9 cellular contexts compared by ENCODE assay signal in the genomic region with DNA sequence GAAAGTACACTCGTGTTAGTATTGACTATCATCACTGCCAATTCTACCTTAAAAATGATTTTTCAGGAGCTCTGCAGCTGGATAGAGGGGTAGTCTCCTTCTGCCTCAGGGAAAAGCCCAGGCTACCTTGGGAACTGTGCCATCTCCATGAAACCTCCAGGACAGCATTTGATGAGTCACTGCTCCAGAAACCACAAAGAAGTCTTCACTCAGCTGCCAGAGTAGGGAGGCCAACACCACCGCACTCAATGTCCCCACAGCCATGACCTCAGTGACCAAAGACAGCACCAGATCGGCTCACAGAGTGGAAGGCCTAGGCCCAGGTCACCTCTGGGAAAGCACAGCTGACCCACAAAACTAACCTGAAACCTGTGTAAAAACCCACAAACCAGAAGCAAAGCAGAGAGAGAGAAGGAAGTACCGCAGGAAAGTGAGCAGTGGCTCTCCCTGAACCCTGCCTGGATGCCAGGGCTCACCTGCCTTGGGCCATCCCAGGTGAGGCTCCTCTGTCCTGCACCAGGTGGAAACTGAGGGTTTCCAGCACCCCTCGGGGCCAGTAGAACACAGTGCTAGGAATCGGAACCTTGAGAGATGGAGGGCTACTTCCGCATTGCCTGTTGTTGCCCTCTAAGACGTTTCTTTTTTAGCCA. TPM values are rescaled to one million over a fixed set of nuclear protein-coding genes. Genes with fewer than 3 reads are reported as not detected.
DNase-seq lines count a peak whose midpoint lies in the region; ATAC-seq and TF ChIP-seq lines count a peak whose summit lies in the region.
"Had no signal": no experiment of that assay in that cellular context is flagged by ENCODE, and none has a peak within 500 bp of the region (broad histone marks: within the 10 kb centered on the region; RNA-seq: fewer than 3 reads in every experiment).

No MANE protein-coding gene starts in this region.

- peaks cover 5% of the 10 kb centered on the region for H3K4me1 ChIP-seq in prostate gland (replicated peaks)

- ATAC-seq in left lobe of liver (no peak), HG03139 (IDR thresholded peaks at IDR 0.05; ENCODE audit: unreplicated experiment) (no peak)

- H3K9me3 ChIP-seq in prostate gland = no peaks in the 10 kb centered on the region

- intact Hi-C loops in prostate gland (cut with DNase I) = no loop called here

- CTCF ChIA-PET in RWPE1 (lab: Yijun Ruan, JAX) = interaction anchor here (0.7 to 1.3 kb wide), 3 partner anchors 20 to 214 kb away, joined by 3 to 7 read pairs (median 3); no protein-coding TSS in a partner anchor

- in situ Hi-C loops in Caki2 (cut with HindIII; ENCODE audit: low pct_unique_long_range_greater_than_20kb, low sequenced_read_pairs) = no loop called here

- H3K4me3 ChIP-seq in fibroblast of pulmonary artery (replicated peaks; ENCODE audit: low read depth, low read length) (no peak overlapping the region), prostate gland (no peak overlapping the region)

- H3K27me3 ChIP-seq in prostate gland (replicated peaks; ENCODE audit: insufficient read depth) = no peaks in the 10 kb centered on the region

- TF ChIP-seq CTCF in RWPE1 (conservative IDR thresholded peaks at IDR 0.05; ENCODE audit: low read depth) = no peak
- no peak for TF ChIP-seq CTCF in fibroblast of pulmonary artery (IDR thresholded peaks at IDR 0.05; ENCODE audit: low read length, missing control alignments)
- TF ChIP-seq CTCF in prostate gland (IDR thresholded peaks at IDR 0.05) = no peak

- H3K36me3 ChIP-seq in prostate gland = no peaks in the 10 kb centered on the region

- DNase-seq in Caki2 (ENCODE audit: low read depth) = peak; percentile 71
- peak; percentile 63 for DNase-seq in RWPE1 (ENCODE audit: low spot score)
- DNase-seq in fibroblast of pulmonary artery (ENCODE audit: low read depth) = peak; percentile 87
- DNase-seq in prostate gland (ENCODE audit: low spot score) = no peak
- DNase-seq in left lobe of liver (ENCODE audit: low spot score) = no peak
- DNase-seq in activated T-cell treated with anti-CD3 and anti-CD28 coated beads, Interleukin-2, amount 50 U/mL, for 1 hour = no peak
- DNase-seq in RPMI8226 = no peak
- DNase-seq: stimulated activated CD4-positive, alpha-beta T cell treated with anti-CD3 and anti-CD28 coated beads, Interleukin-4, amount 100 ng/mL, for 1 hour had no signal

- WGBS in prostate gland = 69% methylated on average over 8 of the region's 8 CpGs

- no peak for TF ChIP-seq POLR2A in prostate gland (IDR thresholded peaks at IDR 0.05)

- POLR2A ChIA-PET in RWPE1 (lab: Yijun Ruan, JAX; ENCODE audit: low non-redundant PET) = no interaction called here

- H3K27ac ChIP-seq in RWPE1 = no peak overlapping the region
- peak overlapping the region; percentile 45 to 69 for H3K27ac ChIP-seq in prostate gland

RNA-seq across cellular contexts. Expression of a gene that starts 30.0 kb away (rescaled TPM):
- 8.8 and 15.2 TPM in 2 replicates for total RNA-seq in Caki2 (2014; rRNA removed; shearing (Covaris generic); ENCODE audit: low replicate concordance)
- total RNA-seq in prostate gland = 10 to 100 TPM in 1 of 2 donors, 1 to 10 TPM in 1; 8.2 to 16.3 TPM
- total RNA-seq in left lobe of liver = 2.0 TPM

Comparison
In these comparisons a context has a peak if more than half of its experiments do, and no peak if none do; other contexts are left out.
1. DNase-seq: peak in Caki2 (single experiment), RWPE1 (single experiment) and fibroblast of pulmonary artery (single experiment); none in prostate gland (single experiment), left lobe of liver (single experiment), activated T-cell treated with anti-CD3 and anti-CD28 coated beads, Interleukin-2, amount 50 U/mL, for 1 hour (single experiment) and RPMI8226 (single experiment).